1 cellular context compared by ENCODE assay signal in genomic region chr4:138406881-138407280, GRCh38.
TF ChIP-seq lines count a peak whose summit lies in the region.

No MANE protein-coding gene starts in this region.

TF ChIP-seq in IMR-90, 13 proteins besides CTCF, POLR2A, EP300 and RAD21 (continued from another document):
- no peak for TF ChIP-seq RFX5 (IDR thresholded peaks at IDR 0.05; ENCODE audit: low read depth, low read length)
